Comparison of ENCODE assay signal across 34 cellular contexts in the genomic region with DNA sequence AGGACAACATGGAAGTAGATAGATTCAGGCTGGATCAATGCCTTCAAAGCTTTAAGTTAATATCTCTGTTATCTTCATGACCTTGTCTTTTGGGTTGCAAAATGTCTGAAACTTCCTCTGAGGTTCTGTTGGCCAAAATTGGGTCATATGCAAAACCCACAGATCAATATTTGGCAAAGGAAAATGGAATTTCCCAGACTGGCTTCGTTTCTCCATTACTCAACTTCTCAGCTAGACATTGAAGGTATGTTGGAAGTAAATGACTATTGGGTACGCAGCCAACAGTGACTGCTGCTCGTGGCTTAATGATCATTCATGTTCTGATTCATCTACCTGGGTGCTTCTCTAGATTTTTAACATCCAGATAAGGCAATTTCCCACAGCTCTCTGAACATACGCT.
"Had no signal": no experiment of that assay in that cellular context is flagged by ENCODE, and none has a peak within 500 bp of the region (broad histone marks: within the 10 kb centered on the region; RNA-seq: fewer than 3 reads in every experiment).

No MANE protein-coding gene starts in this region.

- H3K9me3 ChIP-seq: ascending aorta, MG63, SJCRH30 had no signal

- H3K36me3 ChIP-seq: ascending aorta, MG63, SJCRH30, WERI-Rb-1 had no signal

- H3K27me3 ChIP-seq: ascending aorta, MG63, SJCRH30 had no signal

- H3K4me2 ChIP-seq: PC-9 had no signal

- ATAC-seq: activated CD8-positive, alpha-beta T cell treated with anti-CD3 and anti-CD28 coated beads, Interleukin-2, amount 10 ng/mL, durations not matched to agents 7 days and 5 days; Right ventricle myocardium inferior had no signal

- H3K4me1 ChIP-seq: ascending aorta, SJCRH30 had no signal

- FAIRE-seq: RCC 7860 had no signal

- H3K4me3 ChIP-seq: ascending aorta, MG63, PC-9, SJCRH30, SK-N-MC had no signal

- H2AFZ ChIP-seq: PC-9 had no signal

- DNase-seq: activated CD4-positive, alpha-beta T cell treated with anti-CD3 and anti-CD28 coated beads for 1 hour; activated CD4-positive, alpha-beta T cell treated with anti-CD3 and anti-CD28 coated beads, Interleukin-2, amount 10 ng/mL, durations not matched to agents 24 days and 14 days; activated CD4-positive, alpha-beta T cell treated with anti-CD3 and anti-CD28 coated beads, Interleukin-2, amount 50 U/mL, for 48 hours; activated CD4-positive, CD25-positive, alpha-beta regulatory T cell; activated CD8-positive, alpha-beta T cell treated with anti-CD3 and anti-CD28 coated beads, Interleukin-2, amount 10 ng/mL, durations not matched to agents 7 days and 5 days; activated gamma-delta T cell; activated naive CD4-positive, alpha-beta T cell treated with Interleukin-2 at 50 U/mL for 16 hours; activated naive CD8-positive, alpha-beta T cell treated with anti-CD3 and anti-CD28 coated beads, Interleukin-2, amount 10 ng/mL, durations not matched to agents 7 days and 5 days; activated T-cell treated with anti-CD3 and anti-CD28 coated beads, Interleukin-2, amount 50 U/mL, for 24 hours; amygdala; central memory CD4-positive, alpha-beta T cell; Kasumi-1; KG1; MG63; NCI-H1092; NCI-H1417; NCI-H146; NCI-H187; NCI-H2029 treated with DMSO at 0.1 percent for 48 hours; NCI-H2107; NCI-H2171; NCI-H510A; NCI-H526; NCI-H748 treated with DMSO at 0.1 percent for 48 hours; NK-92 treated with Interleukin-12 subunit alpha and Interleukin-12 subunit beta, amount 100 ng/mL, for 24 hours; PC-9; SJCRH30; T1000; WERI-Rb-1 had no signal

- H3K27ac ChIP-seq: ascending aorta, PC-9, RWPE1, SJCRH30, SK-N-MC, WERI-Rb-1 had no signal
